Comparison of ENCODE assay signal across 15 cellular contexts in genomic region chr9:92558612-92559374, GRCh38. TPM values are rescaled to one million over a fixed set of nuclear protein-coding genes. Genes with fewer than 3 reads are reported as not detected.
DNase-seq lines count a peak whose midpoint lies in the region; ATAC-seq and TF ChIP-seq lines count a peak whose summit lies in the region.
"Had no signal": no experiment of that assay in that cellular context is flagged by ENCODE, and none has a peak within 500 bp of the region (broad histone marks: within the 10 kb centered on the region; RNA-seq: fewer than 3 reads in every experiment).

No MANE protein-coding gene starts in this region.

- H3K27me3 Mint-ChIP-seq in H9 (ENCODE audit: low read depth) = no peaks in the 10 kb centered on the region
- H3K27me3 Mint-ChIP-seq in endodermal cell (ENCODE audit: insufficient read depth) = no peaks in the 10 kb centered on the region
- H3K27me3 Mint-ChIP-seq in T-cell = no peaks in the 10 kb centered on the region

- no peak overlapping the region for H2BK15ac ChIP-seq in H9 (ENCODE audit: low read depth, low read length)

- no peak overlapping the region for H3K4ac ChIP-seq in H9 (ENCODE audit: low read depth, low read length)

- H3K4me1 Mint-ChIP-seq in H9 (peaks cover 29 to 33% of the 10 kb centered on the region in 2 experiments), endodermal cell (peaks cover 29% of the 10 kb centered on the region), T-cell (peaks cover 0 to 7% (median 5%) of the 10 kb centered on the region in 3 donors)

- H3K18ac ChIP-seq in H9 (ENCODE audit: insufficient read length, low read depth, low read length) = no peak overlapping the region

- H3K79me2 ChIP-seq in H9 (ENCODE audit: insufficient read depth, low read length) = no peaks in the 10 kb centered on the region
- no peaks in the 10 kb centered on the region for H3K79me2 ChIP-seq in PC-3 (ENCODE audit: low read length)

- no peaks in the 10 kb centered on the region for H3K23me2 ChIP-seq in H9 (ENCODE audit: insufficient read length, low read depth, low read length, poor library complexity, severe bottlenecking)

- H3K4me3 ChIP-seq in PC-3 (ENCODE audit: low read length) (no peak overlapping the region), endodermal cell (ENCODE audit: low read length) (no peak overlapping the region), mucosa of descending colon (no peak overlapping the region), ascending aorta (no peak overlapping the region)

- H4K5ac ChIP-seq in H9 (ENCODE audit: insufficient read length, low read depth, low read length) = no peak overlapping the region

- H4K91ac ChIP-seq in H9 (ENCODE audit: insufficient read length, low read depth, low read length) = no peak overlapping the region

- H3K9me3 Mint-ChIP-seq in H9 (no peaks in the 10 kb centered on the region), endodermal cell (no peaks in the 10 kb centered on the region), T-cell (no peaks in the 10 kb centered on the region)

- H3K56ac ChIP-seq in H9 (ENCODE audit: insufficient read length, low read depth, low read length) = no peak overlapping the region

- no peaks in the 10 kb centered on the region for H3K9me3 ChIP-seq in H9 (ENCODE audit: control insufficient read depth, low read depth, low read length)
- H3K9me3 ChIP-seq in PC-3 (ENCODE audit: low read length) = no peaks in the 10 kb centered on the region
- H3K9me3 ChIP-seq in endodermal cell (ENCODE audit: control insufficient read depth, low read length) = no peaks in the 10 kb centered on the region
- no peaks in the 10 kb centered on the region for H3K9me3 ChIP-seq in mucosa of descending colon
- no peaks in the 10 kb centered on the region for H3K9me3 ChIP-seq in ascending aorta

- no peaks in the 10 kb centered on the region for H3K9me2 ChIP-seq in PC-3 (replicated peaks; ENCODE audit: low read length)

- H3K4me2 ChIP-seq in H9 (ENCODE audit: insufficient read depth, insufficient read length, low read length) = no peak overlapping the region
- peak overlapping the region; percentile 13; the same call in 1 of the 2 replicates for H3K4me2 ChIP-seq in PC-3 (ENCODE audit: low read length)

- CTCF ChIA-PET in PC-3 (lab: Charles Lee) = no interaction called here
- CTCF ChIA-PET in T-cell (lab: Charles Lee) = no interaction called here

- H4K8ac ChIP-seq in H9 (replicated peaks; ENCODE audit: insufficient read length, low read depth, low read length) = no peak overlapping the region

- no peak overlapping the region for H3K9ac ChIP-seq in H9 (ENCODE audit: extremely low read depth, insufficient read length, low read length)
- H3K9ac ChIP-seq in PC-3 (ENCODE audit: low read length) = peak overlapping the region; percentile 22; the same call in 1 of the 2 replicates
- no peak overlapping the region for H3K9ac ChIP-seq in endodermal cell (ENCODE audit: extremely low read depth, low read length, poor library complexity, severe bottlenecking)

- H3K27ac Mint-ChIP-seq in H9 (peak overlapping the region; percentile 40 to 95 (median 86); a peak in 5 of 7 replicates), endodermal cell (peak overlapping the region; percentile 93), T-cell (no peak overlapping the region)

- no peak overlapping the region for H2BK5ac ChIP-seq in H9 (ENCODE audit: insufficient read length, low read length)

- H3K4me3 Mint-ChIP-seq in H9 (no peak overlapping the region), endodermal cell (peak overlapping the region; percentile 12), T-cell (no peak overlapping the region)

- H3K4me1 ChIP-seq in H9 (ENCODE audit: insufficient read depth, low read length) = no peaks in the 10 kb centered on the region; the same call in 1 of the 2 replicates
- peaks cover 40% of the 10 kb centered on the region for H3K4me1 ChIP-seq in PC-3 (ENCODE audit: insufficient read depth, low read length)
- no peaks in the 10 kb centered on the region for H3K4me1 ChIP-seq in endodermal cell (ENCODE audit: control insufficient read depth, insufficient read depth, low read length)
- H3K4me1 ChIP-seq in mucosa of descending colon (ENCODE audit: low read depth) = no peaks in the 10 kb centered on the region
- H3K4me1 ChIP-seq in ascending aorta = peaks cover 0 to 2% of the 10 kb centered on the region in 2 donors

- TF ChIP-seq CTCF in H9 (conservative IDR thresholded peaks at IDR 0.05) = no peak
- no peak for TF ChIP-seq CTCF in PC-3 (conservative IDR thresholded peaks at IDR 0.05; ENCODE audit: low read depth, low read length)
- TF ChIP-seq CTCF in endodermal cell (conservative IDR thresholded peaks at IDR 0.05) = no peak
- TF ChIP-seq CTCF in mucosa of descending colon (IDR thresholded peaks at IDR 0.05) = no peak
- no peak for TF ChIP-seq CTCF in ascending aorta (IDR thresholded peaks at IDR 0.05)

- H4K20me1 ChIP-seq in H9 (ENCODE audit: control insufficient read depth, insufficient read depth, insufficient read length) (no peaks in the 10 kb centered on the region), PC-3 (ENCODE audit: low read length) (no peaks in the 10 kb centered on the region)

- ATAC-seq in PC-3 (no peak; the same call in 1 of the 2 replicates), mucosa of descending colon (peak; percentile 64), GM18909 (IDR thresholded peaks at IDR 0.05; ENCODE audit: poor library complexity, unreplicated experiment) (no peak), HG02678 (IDR thresholded peaks at IDR 0.05; ENCODE audit: unreplicated experiment) (no peak), T-cell (replicated peaks in 1 of 4) (no peak)

- H3K36me3 Mint-ChIP-seq in H9 (ENCODE audit: insufficient read depth in 1 of 3, low read depth in 3 of 3) (0 out of 7 replicates have a peak, but pooled peaks cover 0 to 1% (median 0%) of the 10 kb centered on the region in 3 experiments), endodermal cell (ENCODE audit: low read depth) (no peaks in the 10 kb centered on the region), T-cell (no peaks in the 10 kb centered on the region)

- H2BK12ac ChIP-seq in H9 (ENCODE audit: insufficient read length, low read depth, low read length) = no peak overlapping the region

- H2AFZ ChIP-seq in H9 (ENCODE audit: low read length) (no peak overlapping the region), PC-3 (ENCODE audit: low read length) (no peak overlapping the region)

- no peaks in the 10 kb centered on the region for H3K79me1 ChIP-seq in H9 (ENCODE audit: insufficient read depth, low read depth, low read length, poor library complexity, severe bottlenecking)

- no peak overlapping the region for H3K23ac ChIP-seq in H9 (ENCODE audit: insufficient read length, low read depth, low read length)

- H2BK20ac ChIP-seq in H9 (ENCODE audit: low read depth, low read length, poor library complexity, severe bottlenecking) = no peak overlapping the region

- H3K14ac ChIP-seq in H9 (ENCODE audit: insufficient read depth, low read length) = no peak overlapping the region

- POLR2A ChIA-PET in PC-3 (lab: Charles Lee; ENCODE audit: unreplicated experiment) (no interaction called here), T-cell (lab: Charles Lee) (no interaction called here)

- no peak overlapping the region for H3K27ac ChIP-seq in H9 (ENCODE audit: insufficient read length, low read depth, low read length)
- peak overlapping the region; percentile 25; the same call in 1 of the 2 replicates for H3K27ac ChIP-seq in PC-3 (ENCODE audit: low read length)
- no peak overlapping the region for H3K27ac ChIP-seq in endodermal cell (ENCODE audit: low read depth, low read length)
- H3K27ac ChIP-seq in ascending aorta = no peak overlapping the region
- H3K27ac ChIP-seq: C4-2B had no signal

- no peak overlapping the region for H2AK5ac ChIP-seq in H9 (ENCODE audit: insufficient read length, low read length)

- H3F3A ChIP-seq in PC-3 (ENCODE audit: low read length, unreplicated experiment) = no peaks in the 10 kb centered on the region

- H2BK120ac ChIP-seq in H9 (ENCODE audit: low read depth, low read length, poor library complexity, severe bottlenecking) = no peak overlapping the region

- DNase-seq in H9 (no peak), PC-3 (no peak), endodermal cell (peak; percentile 57), mucosa of descending colon (peak; percentile 42 to 59 (median 55)), T-cell (no peak), ascending aorta (ENCODE audit: low spot score in 2 of 2) (no peak)
- DNase-seq: DND-41, KG1, NCI-H1436, NCI-H2029 treated with DMSO at 0.1 percent for 48 hours, NCI-H2171 treated with DMSO at 0.1 percent for 48 hours, NCI-H774 had no signal

- H3K36me3 ChIP-seq in PC-3 (ENCODE audit: low read depth, low read length) (no peaks in the 10 kb centered on the region), endodermal cell (ENCODE audit: control insufficient read depth, insufficient read depth, low read length) (no peaks in the 10 kb centered on the region), mucosa of descending colon (ENCODE audit: low read depth) (no peaks in the 10 kb centered on the region), ascending aorta (no peaks in the 10 kb centered on the region)

- intact Hi-C loops in PC-3 (cut with micrococcal nuclease) (no loop called here), mucosa of descending colon (cut with DNase I, micrococcal nuclease) (no loop called here), ascending aorta (cut with DNase I) (no loop called here)

- H3T11ph ChIP-seq in H9 (ENCODE audit: low read length) = no peak overlapping the region

- no CpG with 5 or more reads among the region's 16 CpGs for WGBS in H9 (ENCODE audit: extremely low coverage, insufficient read length, low lambda C conversion rate)
- 91 to 93% methylated on average over 7 to 16 of the region's 16 CpGs for WGBS in endodermal cell (ENCODE audit: insufficient coverage in 1 of 2, insufficient read length in 1 of 2), 2 experiments

- H3K27me3 ChIP-seq in H9 (ENCODE audit: insufficient read depth, low read length) (no peaks in the 10 kb centered on the region), PC-3 (ENCODE audit: low read length) (no peaks in the 10 kb centered on the region), endodermal cell (ENCODE audit: control insufficient read depth, insufficient read depth, low read length, poor library complexity, severe bottlenecking) (no peaks in the 10 kb centered on the region), ascending aorta (no peaks in the 10 kb centered on the region)

- no TSS peak for BruUV-seq in PC-3 (replicated peaks; lab: Mats Ljungman, UMichigan)

RNA-seq across cellular contexts. Expression of gene ECM2, which starts 23.0 kb away (rescaled TPM):
- total RNA-seq in H9 (2021) (not detected in 2 replicates), PC-3 (2014; rRNA removed) (0.29 TPM in 1 of 2 replicates, not detected in the other), endodermal cell (1 to 10 TPM; 1.8 to 3.2 TPM), mucosa of descending colon (1 to 10 TPM; 1.0 to 5.0 (median 1.9) TPM), T-cell (not detected), ascending aorta (20.1 TPM)
- 0.25 TPM for polyA plus RNA-seq in endodermal cell (2013, experiment 1 of 2)
- 0.17 TPM for polyA plus RNA-seq in endodermal cell (2013, experiment 2 of 2)

Comparison
In these comparisons a context has a peak if more than half of its experiments do, and no peak if none do; other contexts are left out.
1. DNase-seq: peak in endodermal cell (single experiment) and mucosa of descending colon (3 of 3); none in H9 (single experiment), PC-3 (single experiment), T-cell (0 of 34) and ascending aorta (0 of 2).
2. H3K27ac Mint-ChIP-seq: peak in H9 (3 of 3) and endodermal cell (single experiment); none in T-cell (0 of 2).